6 cellular contexts compared by ENCODE assay signal in genomic region chr19:29083863-29084262, GRCh38.
"Had no signal": no experiment of that assay in that cellular context is flagged by ENCODE, and none has a peak within 500 bp of the region (broad histone marks: within the 10 kb centered on the region; RNA-seq: fewer than 3 reads in every experiment).

No MANE protein-coding gene starts in this region.

- DNase-seq: HCEC 1CT, IMR-90, KG1 had no signal

- H3K4me3 ChIP-seq: GM23338, K562 had no signal

- H3K27ac Mint-ChIP-seq: GM23338 had no signal

- H3K9me3 Mint-ChIP-seq: GM23338 had no signal

- H3K4me3 Mint-ChIP-seq: GM23338, H9 had no signal
